Comparison of ENCODE assay signal across 19 cellular contexts in the genomic region with DNA sequence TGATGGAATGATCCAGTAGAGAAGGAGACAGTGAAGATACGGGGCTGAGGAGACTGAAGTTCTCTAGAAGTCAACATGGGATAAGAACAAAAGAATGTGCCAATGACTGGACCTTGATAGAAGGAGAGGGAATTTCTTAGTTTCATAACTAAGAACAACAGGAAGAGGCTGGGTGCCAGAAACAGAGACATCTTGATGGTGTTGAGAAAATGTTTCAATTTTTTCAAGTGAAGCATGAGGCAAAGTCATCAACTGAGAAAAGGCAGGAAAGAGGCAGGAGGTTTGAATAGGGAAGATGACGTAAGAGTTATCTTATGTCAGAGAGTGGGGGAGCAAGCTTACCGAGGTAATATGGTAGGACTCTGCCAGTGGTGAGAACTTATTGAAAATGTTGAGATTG.
"Had no signal": no experiment of that assay in that cellular context is flagged by ENCODE, and none has a peak within 500 bp of the region (broad histone marks: within the 10 kb centered on the region; RNA-seq: fewer than 3 reads in every experiment).

No MANE protein-coding gene starts in this region.

- H3K27me3 ChIP-seq: esophagus muscularis mucosa, sigmoid colon had no signal

- H3K4me3 Mint-ChIP-seq: dendritic cell treated with granulocyte-macrophage colony-stimulating factor and Interleukin-4, amounts not matched to agents 40 ng/mL and 50 ng/mL, for 4 days; effector memory CD8-positive, alpha-beta T cell; naive thymus-derived CD4-positive, alpha-beta T cell; nephron progenitor cell had no signal

- H3K9me3 ChIP-seq: esophagus muscularis mucosa, heart left ventricle had no signal

- H3K4me1 Mint-ChIP-seq: naive thymus-derived CD4-positive, alpha-beta T cell had no signal

- H3K36me3 Mint-ChIP-seq: naive thymus-derived CD4-positive, alpha-beta T cell had no signal

- H3K36me3 ChIP-seq: esophagus muscularis mucosa, heart left ventricle, sigmoid colon had no signal

- H3K4me3 ChIP-seq: esophagus muscularis mucosa, heart left ventricle, lung, sigmoid colon, skin epidermis had no signal

- H3K4me1 ChIP-seq: esophagus muscularis mucosa, sigmoid colon had no signal

- H3K9me3 Mint-ChIP-seq: dendritic cell treated with granulocyte-macrophage colony-stimulating factor and Interleukin-4, amounts not matched to agents 40 ng/mL and 50 ng/mL, for 4 days; effector memory CD8-positive, alpha-beta T cell; naive thymus-derived CD4-positive, alpha-beta T cell; nephron progenitor cell had no signal

- H3K27ac Mint-ChIP-seq: dendritic cell treated with granulocyte-macrophage colony-stimulating factor and Interleukin-4, amounts not matched to agents 40 ng/mL and 50 ng/mL, for 4 days; effector memory CD8-positive, alpha-beta T cell; naive thymus-derived CD4-positive, alpha-beta T cell; nephron progenitor cell had no signal

- H3K27ac ChIP-seq: epithelial cell of prostate, esophagus muscularis mucosa, heart left ventricle, sigmoid colon, skin epidermis had no signal

- H3K27me3 Mint-ChIP-seq: dendritic cell treated with granulocyte-macrophage colony-stimulating factor and Interleukin-4, amounts not matched to agents 40 ng/mL and 50 ng/mL, for 4 days; effector memory CD8-positive, alpha-beta T cell had no signal

- FAIRE-seq: colon, frontal cortex had no signal

- DNase-seq: effector memory CD8-positive, alpha-beta T cell; heart left ventricle; hippocampal formation; left colon; left ventricle myocardium superior; naive thymus-derived CD4-positive, alpha-beta T cell; nephron progenitor cell; posterior cingulate gyrus; sigmoid colon; stimulated activated CD4-positive, alpha-beta T cell treated with anti-CD3 and anti-CD28 coated beads, Interleukin-12 subunit alpha, Interleukin-12 subunit beta, amount 100 ng/mL, for 4 hours; stimulated activated naive CD4-positive, alpha-beta T cell; trophoblast cell had no signal
